In genomic region chr20:10133532-10133931, GRCh38 we compare ENCODE assay signal across 20 cellular contexts.
DNase-seq lines count a peak whose midpoint lies in the region; ATAC-seq, FAIRE-seq and TF ChIP-seq lines count a peak whose summit lies in the region.
"Had no signal": no experiment of that assay in that cellular context is flagged by ENCODE, and none has a peak within 500 bp of the region (broad histone marks: within the 10 kb centered on the region; RNA-seq: fewer than 3 reads in every experiment).

No MANE protein-coding gene starts in this region.

- no peak overlapping the region for H4K12ac ChIP-seq in trophoblast cell (ENCODE audit: low read depth, low read length)

- peak overlapping the region; percentile 2 for H2BK5ac ChIP-seq in trophoblast cell (ENCODE audit: low read depth, low read length, poor library complexity)

- CTCF ChIA-PET in A549 (lab: Yijun Ruan, JAX) = interaction anchor here (1.2 kb wide), 1 partner anchor 48 kb away, joined by 4 read pairs; no protein-coding TSS in a partner anchor

- no peak overlapping the region for H3K9ac ChIP-seq in trophoblast cell (ENCODE audit: low read length)
- H3K9ac ChIP-seq: BLaER1, GM23248 had no signal

- peak overlapping the region; percentile 52 for H2BK120ac ChIP-seq in trophoblast cell (ENCODE audit: insufficient read depth, low read length, poor library complexity)

- no peaks in the 10 kb centered on the region for H3K36me3 Mint-ChIP-seq in GM23338 (ENCODE audit: low read depth)
- H3K36me3 Mint-ChIP-seq: CD4-positive, CD25-positive, alpha-beta regulatory T cell; CD8-positive, alpha-beta T cell had no signal

- H3K9me3 ChIP-seq in A549 (peaks cover 2% of the 10 kb centered on the region; the same call in 1 of the 3 replicates), trophoblast cell (ENCODE audit: insufficient read depth, low read depth, low read length) (peaks cover 2% of the 10 kb centered on the region)
- H3K9me3 ChIP-seq: BLaER1, Caco-2 had no signal

- peaks cover 27% of the 10 kb centered on the region for H3K4me1 Mint-ChIP-seq in GM23338
- H3K4me1 Mint-ChIP-seq: B cell; CD4-positive, CD25-positive, alpha-beta regulatory T cell had no signal

- POLR2A ChIA-PET in A549 (lab: Yijun Ruan, JAX) = no interaction called here

- TF ChIP-seq POLR2A in A549 (IDR thresholded peaks at IDR 0.05; ENCODE audit: low read length) = no peak

- H3K27ac Mint-ChIP-seq in GM23338 = no peak overlapping the region
- H3K27ac Mint-ChIP-seq: B cell; CD4-positive, CD25-positive, alpha-beta regulatory T cell; CD8-positive, alpha-beta T cell; HFFc6 had no signal

- H3K79me1 ChIP-seq in trophoblast cell (ENCODE audit: low read length) = peaks cover 16% of the 10 kb centered on the region

- no peak overlapping the region for H3K4ac ChIP-seq in trophoblast cell (ENCODE audit: low read depth, low read length)

- H2AFZ ChIP-seq in GM23338 (no peak overlapping the region), trophoblast cell (ENCODE audit: insufficient read depth, low read length, poor library complexity) (no peak overlapping the region)
- H2AFZ ChIP-seq: GM23248 had no signal

- H3K23ac ChIP-seq in trophoblast cell (ENCODE audit: low read length) = no peak overlapping the region

- WGBS in A549 (ENCODE audit: missing lambda C conversion rate) = 54% methylated on average over 4 of the region's 4 CpGs
- WGBS in trophoblast cell (ENCODE audit: extremely low coverage, insufficient coverage, insufficient read length) = no CpG with 5 or more reads among the region's 4 CpGs

- no peak for DNase-seq in A549 (ENCODE audit: low read depth in 1 of 2, low spot score in 1 of 2)
- no peak for DNase-seq in GM23338 (ENCODE audit: low spot score)
- DNase-seq in trophoblast cell = no peak
- no peak for DNase-seq in stimulated activated CD4-positive, alpha-beta T cell treated with anti-CD3 and anti-CD28 coated beads, Interleukin-4, amount 100 ng/mL, for 4 hours
- no peak for DNase-seq in NCI-H1694 treated with DMSO at 0.1 percent for 48 hours (lab: John Stamatoyannopoulos, UW)
- DNase-seq: Caco-2; CD4-positive, CD25-positive, alpha-beta regulatory T cell; CD8-positive, alpha-beta T cell; DMS153; DND-41; GM23248; H9; HFFc6 had no signal

- H3K79me2 ChIP-seq in GM23338 (replicated peaks; ENCODE audit: insufficient read depth) (no peaks in the 10 kb centered on the region), trophoblast cell (ENCODE audit: control insufficient read depth, insufficient read depth, low read length, poor library complexity) (peaks cover 2% of the 10 kb centered on the region)

- no peaks in the 10 kb centered on the region for H3F3A ChIP-seq in GM23338 (replicated peaks; ENCODE audit: low read depth)

- FAIRE-seq in A549 (lab: Jason Lieb, UNC) = no peak
- FAIRE-seq: G401.6, GM12892, GM19239 had no signal

- no peak for TF ChIP-seq RAD21 in A549 (conservative IDR thresholded peaks at IDR 0.05 in 1 of 2, IDR thresholded peaks at IDR 0.05 in 1 of 2)

- no peaks in the 10 kb centered on the region for H3K27me3 ChIP-seq in GM23338 (ENCODE audit: insufficient read depth)
- no peaks in the 10 kb centered on the region for H3K27me3 ChIP-seq in trophoblast cell (ENCODE audit: insufficient read depth, low read length)
- H3K27me3 ChIP-seq: BLaER1 had no signal

- ATAC-seq in A549 (no peak), GM23338 (no peak)
- ATAC-seq: CD8-positive, alpha-beta T cell had no signal

- H4K8ac ChIP-seq in trophoblast cell (ENCODE audit: low read depth, low read length) = no peak overlapping the region

- H3K27ac ChIP-seq in A549 (peak overlapping the region in 1 of 2 experiments; percentile 83; a peak in 3 of 6 replicates), GM23338 (ENCODE audit: low read depth) (no peak overlapping the region), trophoblast cell (ENCODE audit: low read depth, low read length) (peak overlapping the region; percentile 23)
- H3K27ac ChIP-seq: BLaER1, C4-2B, GM23248 had no signal

- H3K36me3 ChIP-seq in GM23338 (ENCODE audit: insufficient read depth) (no peaks in the 10 kb centered on the region), trophoblast cell (ENCODE audit: control insufficient read depth in 1 of 2, insufficient read depth in 2 of 2, low read length in 2 of 2) (no peaks in the 10 kb centered on the region)
- H3K36me3 ChIP-seq: BLaER1 had no signal

- H4K20me1 ChIP-seq in GM23338 (replicated peaks; ENCODE audit: insufficient read depth) = no peaks in the 10 kb centered on the region
- H4K20me1 ChIP-seq: BLaER1 had no signal

- H4K91ac ChIP-seq in trophoblast cell (ENCODE audit: low read depth, low read length) = peak overlapping the region; percentile 70

- peak overlapping the region; percentile 15 for H2BK12ac ChIP-seq in trophoblast cell (ENCODE audit: low read length)

- H3K4me1 ChIP-seq in A549 (peaks cover 24% of the 10 kb centered on the region), GM23338 (ENCODE audit: insufficient read depth) (peaks cover 20% of the 10 kb centered on the region), trophoblast cell (ENCODE audit: control insufficient read depth in 1 of 2, insufficient read depth in 2 of 2, low read length in 2 of 2) (peaks cover 12 to 24% of the 10 kb centered on the region in 2 experiments)
- H3K4me1 ChIP-seq: BLaER1, Caco-2 had no signal

- H3K14ac ChIP-seq in trophoblast cell (ENCODE audit: low read length) = no peak overlapping the region

- H3K27me3 Mint-ChIP-seq in GM23338 (ENCODE audit: insufficient read depth, low read depth, poor library complexity) = peaks cover 3% of the 10 kb centered on the region

- H3K4me2 ChIP-seq in A549 = no peak overlapping the region
- H3K4me2 ChIP-seq in GM23338 = no peak overlapping the region
- no peak overlapping the region for H3K4me2 ChIP-seq in trophoblast cell (ENCODE audit: low read length)
- H3K4me2 ChIP-seq: BLaER1 had no signal

- no peak for TF ChIP-seq EP300 in A549 (IDR thresholded peaks at IDR 0.05)

- H3K4me3 Mint-ChIP-seq in GM23338 = no peak overlapping the region
- H3K4me3 Mint-ChIP-seq: B cell; CD4-positive, CD25-positive, alpha-beta regulatory T cell; CD8-positive, alpha-beta T cell; H9; HFFc6 had no signal

- H3K18ac ChIP-seq in trophoblast cell (ENCODE audit: low read length) = no peak overlapping the region

- H2AK5ac ChIP-seq in trophoblast cell (ENCODE audit: low read length) = no peak overlapping the region

- no peak for TF ChIP-seq CTCF in A549 (IDR thresholded peaks at IDR 0.05)
- TF ChIP-seq CTCF in GM23338 (conservative IDR thresholded peaks at IDR 0.05; ENCODE audit: low read depth in 2 of 2) = no peak

- H3K9me3 Mint-ChIP-seq in GM23338 = no peaks in the 10 kb centered on the region
- H3K9me3 Mint-ChIP-seq: CD8-positive, alpha-beta T cell; H9 had no signal

- peaks cover 5% of the 10 kb centered on the region; the same call in 1 of the 2 replicates for H3K9me2 ChIP-seq in GM23338 (ENCODE audit: insufficient read depth)

- H3K4me3 ChIP-seq in A549 = no peak overlapping the region
- no peak overlapping the region for H3K4me3 ChIP-seq in GM23338
- H3K4me3 ChIP-seq in trophoblast cell (ENCODE audit: low read depth, low read length) = no peak overlapping the region
- H3K4me3 ChIP-seq: BLaER1, GM23248 had no signal

TF ChIP-seq in A549, 52 proteins besides CTCF, POLR2A, EP300 and RAD21 (continues in another document):
- no peak for TF ChIP-seq JUNB (IDR thresholded peaks at IDR 0.05)
- no peak for TF ChIP-seq NFE2L2 (conservative IDR thresholded peaks at IDR 0.05; ENCODE audit: low read length)
- TF ChIP-seq FOXS1 (CRISPR knock-in tag; IDR thresholded peaks at IDR 0.05) = no peak

TF ChIP-seq in PFSK-1, 5 proteins besides CTCF, POLR2A, EP300 and RAD21:
- peak; percentile 62 to 89; a peak in 3 of 4 replicates for TF ChIP-seq REST (IDR thresholded peaks at IDR 0.05; ENCODE audit: insufficient read depth in 1 of 2, low read depth in 2 of 2, low read length in 2 of 2)
- no peak for TF ChIP-seq POLR2AphosphoS5 (IDR thresholded peaks at IDR 0.05; ENCODE audit: low read depth, low read length)
- no peak for TF ChIP-seq SIN3A (IDR thresholded peaks at IDR 0.05; ENCODE audit: borderline replicate concordance, insufficient read depth, low read length)
